In the genomic region with DNA sequence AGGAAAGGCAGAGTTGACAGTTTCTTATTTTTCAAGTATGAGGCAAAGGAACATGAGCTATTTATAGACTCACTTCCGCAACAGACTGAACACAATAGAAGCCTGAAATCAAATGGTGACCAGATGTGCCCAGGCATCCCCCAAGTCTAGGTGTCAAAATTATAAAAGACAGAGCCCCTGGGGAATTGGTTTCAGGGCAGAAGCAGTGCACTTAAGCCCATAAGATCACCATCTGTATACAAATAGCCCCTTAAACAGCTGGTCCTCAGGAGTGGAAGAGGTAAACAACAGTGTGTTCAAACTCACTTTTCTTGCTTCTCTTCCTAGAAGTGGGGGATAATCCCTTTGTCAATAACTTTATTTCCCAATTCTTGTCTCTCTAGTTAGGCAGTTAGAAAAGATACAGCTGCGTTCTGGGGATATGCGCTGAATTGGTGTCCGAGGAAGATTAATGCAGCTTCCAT, we compare ENCODE assay signal across 1 cellular context.
TF ChIP-seq lines count a peak whose summit lies in the region.

No MANE protein-coding gene starts in this region.

TF ChIP-seq in SK-N-SH, 30 proteins besides CTCF, POLR2A, EP300 and RAD21 (continued from another document):
- no peak for TF ChIP-seq USF2 (IDR thresholded peaks at IDR 0.05; ENCODE audit: borderline replicate concordance, low read depth, low read length)
- TF ChIP-seq SMC3 (IDR thresholded peaks at IDR 0.05; ENCODE audit: low read depth, low read length) = no peak
- TF ChIP-seq YY1 (IDR thresholded peaks at IDR 0.05; ENCODE audit: low read depth) = no peak
- TF ChIP-seq GABPA (IDR thresholded peaks at IDR 0.05; ENCODE audit: low read depth) = no peak
- TF ChIP-seq TAF1 (IDR thresholded peaks at IDR 0.05; ENCODE audit: borderline replicate concordance, low read depth, low read length) = no peak
- TF ChIP-seq, protein P1, sequence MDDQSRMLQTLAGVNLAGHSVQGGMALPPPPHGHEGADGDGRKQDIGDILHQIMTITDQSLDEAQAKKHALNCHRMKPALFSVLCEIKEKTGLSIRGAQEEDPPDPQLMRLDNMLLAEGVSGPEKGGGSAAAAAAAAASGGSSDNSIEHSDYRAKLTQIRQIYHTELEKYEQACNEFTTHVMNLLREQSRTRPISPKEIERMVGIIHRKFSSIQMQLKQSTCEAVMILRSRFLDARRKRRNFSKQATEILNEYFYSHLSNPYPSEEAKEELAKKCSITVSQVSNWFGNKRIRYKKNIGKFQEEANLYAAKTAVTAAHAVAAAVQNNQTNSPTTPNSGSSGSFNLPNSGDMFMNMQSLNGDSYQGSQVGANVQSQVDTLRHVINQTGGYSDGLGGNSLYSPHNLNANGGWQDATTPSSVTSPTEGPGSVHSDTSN (IDR thresholded peaks at IDR 0.05) = no peak
TF ChIP-seq in SK-N-SH: peak in this region for 3.
